ENCODE assay signal across 22 cellular contexts in genomic region chr2:142938240-142938639, GRCh38.
DNase-seq lines count a peak whose midpoint lies in the region; ATAC-seq and TF ChIP-seq lines count a peak whose summit lies in the region.
"Had no signal": no experiment of that assay in that cellular context is flagged by ENCODE, and none has a peak within 500 bp of the region (broad histone marks: within the 10 kb centered on the region; RNA-seq: fewer than 3 reads in every experiment).

No MANE protein-coding gene starts in this region.

- no TSS peak for BruUV-seq in mammary epithelial cell (replicated peaks; lab: Mats Ljungman, UMichigan)

- no peak for DNase-seq in mammary epithelial cell
- DNase-seq in breast epithelium (ENCODE audit: low spot score in 2 of 2): no peak
- peak; percentile 21 to 33 for DNase-seq in NOMO-1 (lab: John Stamatoyannopoulos, UW; ENCODE audit: unreplicated experiment in 2 of 2)
- DNase-seq in SK-N-DZ (ENCODE audit: low spot score): peak; percentile 43
- DNase-seq in memory B cell (ENCODE audit: low spot score in 2 of 2): no peak
- no peak for DNase-seq in NCI-H2227 (lab: John Stamatoyannopoulos, UW; ENCODE audit: unreplicated experiment)
- DNase-seq in HPDE6-E6E7 (ENCODE audit: extremely low spot score): no peak
- DNase-seq: 8988T; BE2C; CD4-positive, CD25-positive, alpha-beta regulatory T cell; COR-L47; NCI-H1092 treated with DMSO at 0.1 percent for 48 hours; NCI-H146; NCI-H2081; NCI-H2171 treated with DMSO at 0.1 percent for 48 hours; NCI-H446 treated with DMSO at 0.1 percent for 48 hours; SJCRH30; SW 1271 had no signal

- ATAC-seq in memory B cell (ENCODE audit: low read depth) (no peak), HG03354 (IDR thresholded peaks at IDR 0.05; ENCODE audit: poor library complexity, severe bottlenecking, unreplicated experiment) (no peak)

- no peak overlapping the region for H3K4me3 Mint-ChIP-seq in memory B cell
- H3K4me3 Mint-ChIP-seq: CD4-positive, CD25-positive, alpha-beta regulatory T cell had no signal

- WGBS in mammary epithelial cell (ENCODE audit: low coverage, missing lambda C conversion rate): 85% methylated on average over 5 of the region's 5 CpGs

- H3K9me3 ChIP-seq in mammary epithelial cell (replicated peaks; ENCODE audit: insufficient read depth, low read length) (no peaks in the 10 kb centered on the region), breast epithelium (no peaks in the 10 kb centered on the region)
- H3K9me3 ChIP-seq: BE2C, HAP-1, SJCRH30 had no signal

- no peaks in the 10 kb centered on the region for H3K27me3 ChIP-seq in mammary epithelial cell (ENCODE audit: insufficient read depth, low read length)
- no peaks in the 10 kb centered on the region for H3K27me3 ChIP-seq in breast epithelium
- H3K27me3 ChIP-seq: BE2C had no signal

- no peak overlapping the region for H3K9ac ChIP-seq in mammary epithelial cell (ENCODE audit: insufficient read depth, low read length)
- H3K9ac ChIP-seq: KMS-11 had no signal

- H3K9me3 Mint-ChIP-seq in memory B cell: no peaks in the 10 kb centered on the region

- no peak for TF ChIP-seq POLR2A in breast epithelium (IDR thresholded peaks at IDR 0.05)

- CTCF ChIA-PET in mammary epithelial cell (lab: Charles Lee; ENCODE audit: low non-redundant PET): no interaction called here

- in situ Hi-C loops in mammary epithelial cell (cut with MboI; ENCODE audit: low sequenced_read_pairs in 2 of 2): no loop called here

- no peaks in the 10 kb centered on the region for H3K27me3 Mint-ChIP-seq in memory B cell

- intact Hi-C loops in mammary epithelial cell (cut with micrococcal nuclease) (no loop called here), breast epithelium (cut with DNase I; ENCODE audit: low total_unique reads) (no loop called here)

- H3K4me1 ChIP-seq in mammary epithelial cell (ENCODE audit: insufficient read depth, low read length): no peaks in the 10 kb centered on the region
- no peaks in the 10 kb centered on the region for H3K4me1 ChIP-seq in breast epithelium
- H3K4me1 ChIP-seq: BE2C, HAP-1, SJCRH30 had no signal

- H2AFZ ChIP-seq in mammary epithelial cell (ENCODE audit: low read depth, low read length): peak overlapping the region; percentile 39

- TF ChIP-seq CTCF in mammary epithelial cell (conservative IDR thresholded peaks at IDR 0.05 in 1 of 2, IDR thresholded peaks at IDR 0.05 in 1 of 2; ENCODE audit: extremely low read depth in 1 of 2, insufficient read depth in 1 of 2, low read depth in 1 of 2, low read length in 2 of 2) (no peak), breast epithelium (IDR thresholded peaks at IDR 0.05) (no peak)

- no peaks in the 10 kb centered on the region for H3K79me2 ChIP-seq in mammary epithelial cell (ENCODE audit: insufficient read depth, low read length)

- H4K20me1 ChIP-seq in mammary epithelial cell (ENCODE audit: insufficient read depth, low read length): no peaks in the 10 kb centered on the region

- dilution Hi-C loops in mammary epithelial cell (cut with HindIII; ENCODE audit: low sequenced_read_pairs): no loop called here

- H3K36me3 ChIP-seq in mammary epithelial cell (ENCODE audit: insufficient read depth, low read length) (no peaks in the 10 kb centered on the region), breast epithelium (no peaks in the 10 kb centered on the region)
- H3K36me3 ChIP-seq: BE2C, HAP-1, SJCRH30 had no signal

- H3K4me2 ChIP-seq in mammary epithelial cell (ENCODE audit: insufficient read depth, low read depth, low read length): no peak overlapping the region
- H3K4me2 ChIP-seq: KMS-11 had no signal

- H3K4me1 Mint-ChIP-seq in memory B cell: peaks cover 11% of the 10 kb centered on the region
- H3K4me1 Mint-ChIP-seq: CD4-positive, CD25-positive, alpha-beta regulatory T cell had no signal

- peak overlapping the region; percentile 40 for H3K27ac Mint-ChIP-seq in memory B cell

- no peak overlapping the region for H3K4me3 ChIP-seq in mammary epithelial cell (replicated peaks in 1 of 3; ENCODE audit: insufficient read depth in 1 of 3, low read depth in 2 of 3, low read length in 3 of 3)
- no peak overlapping the region for H3K4me3 ChIP-seq in breast epithelium
- H3K4me3 ChIP-seq: GM12878, HAP-1, SJCRH30 had no signal

- H3K27ac ChIP-seq in mammary epithelial cell (ENCODE audit: insufficient read depth, low read depth, low read length) (no peak overlapping the region), breast epithelium (no peak overlapping the region)
- H3K27ac ChIP-seq: KMS-11, SJCRH30 had no signal

- H3K36me3 Mint-ChIP-seq in memory B cell: peaks cover 13% of the 10 kb centered on the region
- H3K36me3 Mint-ChIP-seq: CD4-positive, CD25-positive, alpha-beta regulatory T cell had no signal

Comparison
In these comparisons a context has a peak if more than half of its experiments do, and no peak if none do; other contexts are left out.
1. DNase-seq: peak in NOMO-1 (2 of 2) and SK-N-DZ (single experiment); none in mammary epithelial cell (single experiment), breast epithelium (0 of 2), memory B cell (0 of 2), NCI-H2227 (single experiment) and HPDE6-E6E7 (single experiment).